ENCODE assay signal across 8 cellular contexts in the genomic region with DNA sequence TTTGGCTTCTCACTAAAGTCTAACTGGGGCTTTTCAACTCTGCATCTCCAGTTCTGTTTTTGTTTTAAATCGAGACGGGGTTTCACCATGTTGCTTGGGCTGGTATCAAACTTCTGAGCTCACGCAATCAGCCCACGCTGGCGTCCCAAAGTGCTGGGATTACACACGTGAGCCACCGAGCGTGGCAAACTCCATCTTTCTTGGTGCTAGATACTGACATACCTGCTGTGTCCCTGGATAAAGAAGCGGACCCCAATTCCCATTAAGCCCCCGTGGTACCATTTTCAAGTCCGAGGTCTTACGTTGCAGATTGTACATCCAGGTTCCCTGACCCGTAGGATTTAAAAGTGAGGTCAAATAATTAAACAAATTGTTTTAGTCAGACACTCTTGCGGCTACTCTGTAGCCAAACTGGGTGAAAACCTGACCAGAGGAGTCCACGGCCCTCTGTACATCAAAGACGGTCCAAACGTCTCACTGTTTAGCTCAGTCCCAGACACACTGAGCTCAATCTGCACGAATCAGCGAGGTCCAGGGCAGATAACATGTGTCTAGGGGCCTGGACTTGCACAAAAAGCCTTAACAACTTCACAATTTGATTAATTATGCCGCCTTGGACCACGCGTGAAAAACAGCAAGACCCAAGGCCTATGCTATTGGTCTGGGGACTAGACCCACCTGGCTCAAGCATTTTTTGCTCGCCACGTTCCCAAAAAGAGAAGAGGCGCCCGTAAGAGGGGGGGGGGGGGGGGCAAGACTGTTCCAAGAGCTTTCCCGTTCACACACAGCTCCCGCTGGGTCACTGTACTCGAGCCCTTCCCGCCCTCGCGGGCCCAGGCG. TPM values are rescaled to one million over a fixed set of nuclear protein-coding genes. Genes with fewer than 3 reads are reported as not detected.
DNase-seq lines count a peak whose midpoint lies in the region; ATAC-seq, FAIRE-seq and TF ChIP-seq lines count a peak whose summit lies in the region.

No MANE protein-coding gene starts in this region.

- no peaks in the 10 kb centered on the region for H3K27me3 ChIP-seq in mammary epithelial cell (ENCODE audit: insufficient read depth, low read length)

- peak overlapping the region; percentile 85 for H3K27ac ChIP-seq in mammary epithelial cell (ENCODE audit: insufficient read depth, low read depth, low read length)

- H3K27ac Mint-ChIP-seq in activated T-cell treated with anti-CD3 and anti-CD28 coated beads, Interleukin-2, amount 50 U/mL, for 24 hours = peak overlapping the region; percentile 97

- dilution Hi-C loops in mammary epithelial cell (cut with HindIII; ENCODE audit: low sequenced_read_pairs) = no loop called here

- peaks cover 96% of the 10 kb centered on the region for H3K79me2 ChIP-seq in mammary epithelial cell (ENCODE audit: insufficient read depth, low read length)

- FAIRE-seq in frontal cortex (lab: Jason Lieb, UNC) = no peak

- BruUV-seq in mammary epithelial cell (replicated peaks; lab: Mats Ljungman, UMichigan) = TSS peak; percentile 50

- CTCF ChIA-PET in mammary epithelial cell (lab: Charles Lee; ENCODE audit: low non-redundant PET) = no interaction called here

- H3K4me1 ChIP-seq in mammary epithelial cell (ENCODE audit: insufficient read depth, low read length) = peaks cover 48% of the 10 kb centered on the region

- intact Hi-C loops in mammary epithelial cell (cut with micrococcal nuclease) = loop anchor here (1.0 kb wide), 1 partner anchor 23 kb away; a partner anchor contains a TSS
- intact Hi-C loops in left colon (cut with DNase I, micrococcal nuclease) = no loop called here

- peak; percentile 9 for ATAC-seq in left colon

- H3K4me1 Mint-ChIP-seq in activated T-cell treated with anti-CD3 and anti-CD28 coated beads, Interleukin-2, amount 50 U/mL, for 24 hours (ENCODE audit: low read depth) = peaks cover 67% of the 10 kb centered on the region

- H4K20me1 ChIP-seq in mammary epithelial cell (ENCODE audit: insufficient read depth, low read length) = peaks cover 8% of the 10 kb centered on the region

- peak; percentile 43 for DNase-seq in activated T-cell treated with anti-CD3 and anti-CD28 coated beads, Interleukin-2, amount 50 U/mL, for 24 hours
- DNase-seq in activated T-cell treated with anti-CD3 and anti-CD28 coated beads for 4 hours (no peak), NCI-H526 treated with DMSO at 0.1 percent for 48 hours (lab: John Stamatoyannopoulos, UW) (peak; percentile 31), mammary epithelial cell (no peak), left colon (peak in 1 of 2 donors; percentile 28), NCI-H187 (lab: John Stamatoyannopoulos, UW) (no peak), frontal cortex (ENCODE audit: low spot score in 2 of 2) (no peak)
- DNase-seq in stimulated activated CD4-positive, alpha-beta T cell treated with anti-CD3 and anti-CD28 coated beads, Interleukin-4, amount 100 ng/mL, for 24 hours = peak; percentile 46

- in situ Hi-C loops in mammary epithelial cell (cut with MboI; ENCODE audit: low sequenced_read_pairs in 2 of 2) = no loop called here

- H3K4me2 ChIP-seq in mammary epithelial cell (ENCODE audit: insufficient read depth, low read depth, low read length) = peak overlapping the region; percentile 92

- H3K9me3 ChIP-seq in mammary epithelial cell (replicated peaks; ENCODE audit: insufficient read depth, low read length) = no peaks in the 10 kb centered on the region

- TF ChIP-seq CTCF in mammary epithelial cell (conservative IDR thresholded peaks at IDR 0.05 in 1 of 2, IDR thresholded peaks at IDR 0.05 in 1 of 2; ENCODE audit: extremely low read depth in 1 of 2, insufficient read depth in 1 of 2, low read depth in 1 of 2, low read length in 2 of 2) = no peak

- peak overlapping the region; percentile 96 for H3K9ac ChIP-seq in mammary epithelial cell (ENCODE audit: insufficient read depth, low read length)

- peaks cover 93% of the 10 kb centered on the region for H3K36me3 Mint-ChIP-seq in activated T-cell treated with anti-CD3 and anti-CD28 coated beads, Interleukin-2, amount 50 U/mL, for 24 hours (ENCODE audit: low read depth)

- H3K4me3 ChIP-seq in mammary epithelial cell (replicated peaks in 1 of 3; ENCODE audit: insufficient read depth in 1 of 3, low read depth in 2 of 3, low read length in 3 of 3) = peak overlapping the region; percentile 83

- peaks cover 19% of the 10 kb centered on the region for H3K36me3 ChIP-seq in mammary epithelial cell (ENCODE audit: insufficient read depth, low read length)

- whole genome bisulfite sequencing in mammary epithelial cell (ENCODE audit: low coverage, missing lambda C conversion rate) = 0% methylated on average over 20 of the region's 33 CpGs

- H2AFZ ChIP-seq in mammary epithelial cell (ENCODE audit: low read depth, low read length) = peak overlapping the region; percentile 80

- H3K9me3 Mint-ChIP-seq in activated T-cell treated with anti-CD3 and anti-CD28 coated beads, Interleukin-2, amount 50 U/mL, for 24 hours = no peaks in the 10 kb centered on the region

- H3K27me3 Mint-ChIP-seq in activated T-cell treated with anti-CD3 and anti-CD28 coated beads, Interleukin-2, amount 50 U/mL, for 24 hours = no peaks in the 10 kb centered on the region

- peak overlapping the region; percentile 98 for H3K4me3 Mint-ChIP-seq in activated T-cell treated with anti-CD3 and anti-CD28 coated beads, Interleukin-2, amount 50 U/mL, for 24 hours

RNA-seq across cellular contexts. Expression of a gene that starts 0.7 kb away (rescaled TPM):
- total RNA-seq in mammary epithelial cell (100 to 1,000 TPM in 1 of 2 donors, 10 to 100 TPM in 1; 52.7 to 106 TPM), left colon (10 to 100 TPM; 56.7 to 75.9 TPM), frontal cortex (250 TPM)
- 108 TPM for polyA plus RNA-seq in mammary epithelial cell
- 55.0 TPM for polyA minus RNA-seq in mammary epithelial cell

RNA-seq across cellular contexts. Expression of a gene that starts 22.9 kb away (rescaled TPM):
- total RNA-seq in mammary epithelial cell = 10 to 100 TPM; 37.5 to 72.2 TPM
- polyA plus RNA-seq in mammary epithelial cell = 46.2 TPM
- 37.8 TPM for polyA minus RNA-seq in mammary epithelial cell
- total RNA-seq in left colon = 10 to 100 TPM; 17.6 to 23.6 TPM
- total RNA-seq in frontal cortex = 27.3 TPM

RNA-seq across cellular contexts. Expression of a gene that starts 52.1 kb away (rescaled TPM):
- total RNA-seq in mammary epithelial cell = 10 to 100 TPM; 18.0 to 28.3 TPM
- polyA plus RNA-seq in mammary epithelial cell = 11.3 TPM
- 15.8 TPM for polyA minus RNA-seq in mammary epithelial cell
- 10 to 100 TPM; 15.3 to 16.6 TPM for total RNA-seq in left colon
- 53.4 TPM for total RNA-seq in frontal cortex

Comparison
In these comparisons a context has a peak if more than half of its experiments do, and no peak if none do; other contexts are left out.
1. DNase-seq: peak in activated T-cell treated with anti-CD3 and anti-CD28 coated beads, Interleukin-2, amount 50 U/mL, for 24 hours (single experiment), NCI-H526 treated with DMSO at 0.1 percent for 48 hours (single experiment) and stimulated activated CD4-positive, alpha-beta T cell treated with anti-CD3 and anti-CD28 coated beads, Interleukin-4, amount 100 ng/mL, for 24 hours (single experiment); none in activated T-cell treated with anti-CD3 and anti-CD28 coated beads for 4 hours (single experiment), mammary epithelial cell (single experiment), NCI-H187 (0 of 2) and frontal cortex (0 of 2).